Comparison of ENCODE assay signal across 1 cellular context in genomic region chr16:61946019-61946418, GRCh38.
TF ChIP-seq lines count a peak whose summit lies in the region.

No MANE protein-coding gene starts in this region.

TF ChIP-seq in GM23338, 12 proteins besides CTCF, POLR2A, EP300 and RAD21 (continued from another document):
- TF ChIP-seq ZNF462 (CRISPR knock-in tag; IDR thresholded peaks at IDR 0.05), result no peak
- no peak for TF ChIP-seq NANOG (IDR thresholded peaks at IDR 0.05; ENCODE audit: borderline replicate concordance)
- no peak for TF ChIP-seq REST (IDR thresholded peaks at IDR 0.05; ENCODE audit: unreplicated experiment)
- no peak for TF ChIP-seq EZH2phosphoT487 (IDR thresholded peaks at IDR 0.05; ENCODE audit: unreplicated experiment)
